ENCODE assay signal across 18 cellular contexts in genomic region chr1:222970040-222970439, GRCh38.
"Had no signal": no experiment of that assay in that cellular context is flagged by ENCODE, and none has a peak within 500 bp of the region (broad histone marks: within the 10 kb centered on the region; RNA-seq: fewer than 3 reads in every experiment).

No MANE protein-coding gene starts in this region.

- H3K4me3 Mint-ChIP-seq: activated naive CD4-positive, alpha-beta T cell treated with anti-CD3 and anti-CD28 coated beads, Interleukin-2, amount 10 ng/mL, durations not matched to agents 7 days and 5 days; memory B cell; naive thymus-derived CD8-positive, alpha-beta T cell; stimulated activated effector memory CD8-positive, alpha-beta T cell treated with anti-CD3 and anti-CD28 coated beads, Interleukin-12 subunit alpha, Interleukin-12 subunit beta, amount 100 ng/mL, for 72 hours had no signal

- H3K4me3 ChIP-seq: ascending aorta, sigmoid colon, stomach, upper lobe of right lung had no signal

- H3K27me3 ChIP-seq: ascending aorta, sigmoid colon, stomach, upper lobe of right lung had no signal

- H3K9me3 ChIP-seq: ascending aorta, sigmoid colon, stomach, upper lobe of right lung had no signal

- H3K36me3 ChIP-seq: ascending aorta, sigmoid colon, stomach, upper lobe of right lung had no signal

- H3K9me3 Mint-ChIP-seq: activated naive CD4-positive, alpha-beta T cell treated with anti-CD3 and anti-CD28 coated beads, Interleukin-2, amount 10 ng/mL, durations not matched to agents 7 days and 5 days; memory B cell; naive thymus-derived CD8-positive, alpha-beta T cell; stimulated activated effector memory CD8-positive, alpha-beta T cell treated with anti-CD3 and anti-CD28 coated beads, Interleukin-12 subunit alpha, Interleukin-12 subunit beta, amount 100 ng/mL, for 72 hours had no signal

- H3K36me3 Mint-ChIP-seq: activated naive CD4-positive, alpha-beta T cell treated with anti-CD3 and anti-CD28 coated beads, Interleukin-2, amount 10 ng/mL, durations not matched to agents 7 days and 5 days; naive thymus-derived CD8-positive, alpha-beta T cell; stimulated activated effector memory CD8-positive, alpha-beta T cell treated with anti-CD3 and anti-CD28 coated beads, Interleukin-12 subunit alpha, Interleukin-12 subunit beta, amount 100 ng/mL, for 72 hours had no signal

- H3K4me1 ChIP-seq: ascending aorta had no signal

- H3K27me3 Mint-ChIP-seq: activated naive CD4-positive, alpha-beta T cell treated with anti-CD3 and anti-CD28 coated beads, Interleukin-2, amount 10 ng/mL, durations not matched to agents 7 days and 5 days; memory B cell; naive thymus-derived CD8-positive, alpha-beta T cell had no signal

- DNase-seq: activated CD4-positive, alpha-beta T cell treated with anti-CD3 and anti-CD28 coated beads, Interleukin-2, amount 50 U/mL, for 1 hour; activated CD8-positive, alpha-beta memory T cell treated with anti-CD3 and anti-CD28 coated beads, Interleukin-2, amount 50 U/mL, for 48 hours; activated effector memory CD4-positive, alpha-beta T cell treated with Interleukin-2 at 50 U/mL for 16 hours; activated naive CD4-positive, alpha-beta T cell treated with anti-CD3 and anti-CD28 coated beads, Interleukin-2, amount 10 ng/mL, durations not matched to agents 7 days and 5 days; activated T-cell treated with anti-CD3 and anti-CD28 coated beads, Interleukin-2, amount 50 U/mL, for 48 hours; cerebellar nuclear complex; effector CD8-positive, alpha-beta T cell; foreskin fibroblast; naive thymus-derived CD8-positive, alpha-beta T cell; nucleus accumbens; sigmoid colon; stimulated activated CD4-positive, alpha-beta T cell treated with anti-CD3 and anti-CD28 coated beads, Interleukin-4, amount 100 ng/mL, for 24 hours; stomach; T1000; upper lobe of right lung had no signal

- H3K4me1 Mint-ChIP-seq: activated naive CD4-positive, alpha-beta T cell treated with anti-CD3 and anti-CD28 coated beads, Interleukin-2, amount 10 ng/mL, durations not matched to agents 7 days and 5 days had no signal

- H3K27ac Mint-ChIP-seq: activated naive CD4-positive, alpha-beta T cell treated with anti-CD3 and anti-CD28 coated beads, Interleukin-2, amount 10 ng/mL, durations not matched to agents 7 days and 5 days; memory B cell; naive thymus-derived CD8-positive, alpha-beta T cell; stimulated activated effector memory CD8-positive, alpha-beta T cell treated with anti-CD3 and anti-CD28 coated beads, Interleukin-12 subunit alpha, Interleukin-12 subunit beta, amount 100 ng/mL, for 72 hours had no signal

- H3K27ac ChIP-seq: ascending aorta, stomach, upper lobe of right lung had no signal
